24 cellular contexts compared by ENCODE assay signal in the genomic region with DNA sequence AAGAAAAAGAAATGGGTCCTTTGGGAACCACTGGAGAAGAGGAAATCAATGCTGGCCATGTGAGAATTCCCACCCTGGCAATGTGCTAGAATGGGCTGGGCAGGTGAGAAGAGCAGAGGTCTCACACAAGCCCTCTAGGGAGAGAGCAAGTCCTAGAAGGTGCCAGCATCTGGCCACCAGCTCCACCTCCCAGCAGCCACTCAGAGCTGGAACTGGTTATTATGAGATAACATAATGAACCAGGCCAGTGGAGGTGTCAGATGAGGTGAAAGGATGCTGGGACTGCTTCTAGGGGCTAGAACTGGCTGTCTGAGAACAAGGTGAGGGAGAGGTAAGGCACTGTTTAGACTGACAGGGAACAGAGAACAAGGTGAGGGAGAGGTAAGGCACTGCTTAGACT. TPM values are rescaled to one million over a fixed set of nuclear protein-coding genes. Genes with fewer than 3 reads are reported as not detected.
DNase-seq lines count a peak whose midpoint lies in the region; ATAC-seq and TF ChIP-seq lines count a peak whose summit lies in the region.
"Had no signal": no experiment of that assay in that cellular context is flagged by ENCODE, and none has a peak within 500 bp of the region (broad histone marks: within the 10 kb centered on the region; RNA-seq: fewer than 3 reads in every experiment).

No MANE protein-coding gene starts in this region.

- no peak for ATAC-seq in upper lobe of right lung

- no peak overlapping the region for H2BK12ac ChIP-seq in H9 (ENCODE audit: insufficient read length, low read depth, low read length)

- intact Hi-C loops in MCF 10A (cut with micrococcal nuclease) = no loop called here
- intact Hi-C loops in mammary epithelial cell (cut with micrococcal nuclease) = no loop called here
- intact Hi-C loops in spleen (cut with DNase I; ENCODE audit: low total_unique reads) = no loop called here
- intact Hi-C loops in upper lobe of right lung (cut with DNase I) = no loop called here

- DNase-seq in T-helper 1 cell (no peak), MCF 10A (ENCODE audit: unreplicated experiment) (no peak), mammary epithelial cell (no peak), H9 (no peak), spleen (peak; percentile 21), upper lobe of right lung (no peak), glutamatergic neuron (no peak)
- DNase-seq: Caco-2; CD4-positive, alpha-beta memory T cell; DMS 273 treated with DMSO at 0.1 percent for 48 hours; DMS79 treated with DMSO at 0.1 percent for 48 hours; IMR-90; MV-4-11; NCI-H1105 treated with DMSO at 0.1 percent for 48 hours; NCI-H2029 treated with DMSO at 0.1 percent for 48 hours; NCI-H226; NCI-H510A treated with DMSO at 0.1 percent for 48 hours; NCI-H748 treated with DMSO at 0.1 percent for 48 hours; PC-9; RPMI8226 had no signal

- CTCF ChIA-PET in MCF 10A (lab: Yijun Ruan, JAX) (interaction anchor here (3.5 kb wide), 1 partner anchor 15 kb away, joined by 12 read pairs; no protein-coding TSS in a partner anchor), mammary epithelial cell (lab: Charles Lee; ENCODE audit: low non-redundant PET) (no interaction called here)

- H3K56ac ChIP-seq in H9 (ENCODE audit: insufficient read length, low read depth, low read length) = no peak overlapping the region

- POLR2A ChIA-PET in MCF 10A (lab: Yijun Ruan, JAX) = no interaction called here

- peaks cover 37% of the 10 kb centered on the region for H3K36me3 Mint-ChIP-seq in T-helper 1 cell treated with Interleukin-12 subunit alpha and Interleukin-12 subunit beta and Interleukin-4 antibody, amounts not matched to agents 30 μg/mL and 1 μg/mL, for 36 hours (ENCODE audit: low read depth)
- H3K36me3 Mint-ChIP-seq in MCF 10A (ENCODE audit: insufficient read depth, unreplicated experiment) (peaks cover 63% of the 10 kb centered on the region), H9 (ENCODE audit: insufficient read depth in 1 of 3, low read depth in 3 of 3) (peaks cover 24 to 71% (median 70%) of the 10 kb centered on the region in 3 experiments; a peak in 6 of 7 replicates), glutamatergic neuron (ENCODE audit: unreplicated experiment) (peaks cover 4% of the 10 kb centered on the region)

- H3K23me2 ChIP-seq in H9 (ENCODE audit: insufficient read length, low read depth, low read length, poor library complexity, severe bottlenecking) = no peaks in the 10 kb centered on the region

- no peak overlapping the region for H4K5ac ChIP-seq in H9 (ENCODE audit: insufficient read length, low read depth, low read length)

- in situ Hi-C loops in mammary epithelial cell (cut with MboI; ENCODE audit: low sequenced_read_pairs in 2 of 2) = no loop called here

- H3K4me1 Mint-ChIP-seq in T-helper 1 cell treated with Interleukin-12 subunit alpha and Interleukin-12 subunit beta and Interleukin-4 antibody, amounts not matched to agents 30 μg/mL and 1 μg/mL, for 36 hours (ENCODE audit: low read depth) = peaks cover 4% of the 10 kb centered on the region
- H3K4me1 Mint-ChIP-seq in MCF 10A (ENCODE audit: insufficient read depth, unreplicated experiment) = peaks cover under 1% of the 10 kb centered on the region
- H3K4me1 Mint-ChIP-seq in H9 = no peaks in the 10 kb centered on the region
- peaks cover 2% of the 10 kb centered on the region for H3K4me1 Mint-ChIP-seq in glutamatergic neuron (ENCODE audit: low read depth, unreplicated experiment)
- H3K4me1 Mint-ChIP-seq: CD4-positive, alpha-beta memory T cell had no signal

- peaks cover 28% of the 10 kb centered on the region for H3K36me3 ChIP-seq in mammary epithelial cell (ENCODE audit: insufficient read depth, low read length)
- peaks cover 0 to 95% (median 74%) of the 10 kb centered on the region in 6 donors for H3K36me3 ChIP-seq in spleen
- peaks cover 70% of the 10 kb centered on the region for H3K36me3 ChIP-seq in upper lobe of right lung

- H3K79me2 ChIP-seq in mammary epithelial cell (ENCODE audit: insufficient read depth, low read length) (no peaks in the 10 kb centered on the region), H9 (ENCODE audit: insufficient read depth, low read length) (no peaks in the 10 kb centered on the region)

- H3K4me1 ChIP-seq in mammary epithelial cell (ENCODE audit: insufficient read depth, low read length) = no peaks in the 10 kb centered on the region
- H3K4me1 ChIP-seq in H9 (ENCODE audit: insufficient read depth, low read length) = no peaks in the 10 kb centered on the region
- H3K4me1 ChIP-seq in spleen = peaks cover 0 to 1% (median under 1%) of the 10 kb centered on the region in 6 donors
- H3K4me1 ChIP-seq in upper lobe of right lung = no peaks in the 10 kb centered on the region
- H3K4me1 ChIP-seq: Caco-2 had no signal

- no peak for TF ChIP-seq POLR2A in spleen (IDR thresholded peaks at IDR 0.05)

- no peaks in the 10 kb centered on the region for H3K9me3 Mint-ChIP-seq in T-helper 1 cell treated with Interleukin-12 subunit alpha and Interleukin-12 subunit beta and Interleukin-4 antibody, amounts not matched to agents 30 μg/mL and 1 μg/mL, for 36 hours
- H3K9me3 Mint-ChIP-seq in MCF 10A (ENCODE audit: unreplicated experiment) = no peaks in the 10 kb centered on the region
- no peaks in the 10 kb centered on the region for H3K9me3 Mint-ChIP-seq in H9
- no peaks in the 10 kb centered on the region for H3K9me3 Mint-ChIP-seq in glutamatergic neuron (ENCODE audit: unreplicated experiment)
- H3K9me3 Mint-ChIP-seq: CD4-positive, alpha-beta memory T cell had no signal

- H2AFZ ChIP-seq in mammary epithelial cell (ENCODE audit: low read depth, low read length) (no peak overlapping the region), H9 (ENCODE audit: low read length) (no peak overlapping the region)
- H2AFZ ChIP-seq: PC-9 had no signal

- no peak overlapping the region for H2AK5ac ChIP-seq in H9 (ENCODE audit: insufficient read length, low read length)

- H3K27ac ChIP-seq in mammary epithelial cell (ENCODE audit: insufficient read depth, low read depth, low read length) (no peak overlapping the region), H9 (ENCODE audit: insufficient read length, low read depth, low read length) (no peak overlapping the region), spleen (no peak overlapping the region), upper lobe of right lung (no peak overlapping the region)
- H3K27ac ChIP-seq: 22Rv1; BLaER1 treated with 17β-estradiol and CSF1 and Interleukin-3, amounts not matched to agents 10 nM and 100 nM; KMS-11; PC-9 had no signal

- no peak overlapping the region for H2BK15ac ChIP-seq in H9 (ENCODE audit: low read depth, low read length)

- no peaks in the 10 kb centered on the region for H3K79me1 ChIP-seq in H9 (ENCODE audit: insufficient read depth, low read depth, low read length, poor library complexity, severe bottlenecking)

- H3K23ac ChIP-seq in H9 (ENCODE audit: insufficient read length, low read depth, low read length) = no peak overlapping the region

- no peak overlapping the region for H3K4me3 ChIP-seq in mammary epithelial cell (replicated peaks in 1 of 3; ENCODE audit: insufficient read depth in 1 of 3, low read depth in 2 of 3, low read length in 3 of 3)
- H3K4me3 ChIP-seq in spleen = no peak overlapping the region
- no peak overlapping the region for H3K4me3 ChIP-seq in upper lobe of right lung
- H3K4me3 ChIP-seq: BLaER1 treated with 17β-estradiol and CSF1 and Interleukin-3, amounts not matched to agents 10 nM and 100 nM; PC-9 had no signal

- H4K20me1 ChIP-seq in mammary epithelial cell (ENCODE audit: insufficient read depth, low read length) = no peaks in the 10 kb centered on the region
- no peaks in the 10 kb centered on the region for H4K20me1 ChIP-seq in H9 (ENCODE audit: control insufficient read depth, insufficient read depth, insufficient read length)

- BruUV-seq in MCF 10A (replicated peaks; lab: Mats Ljungman, UMichigan) (no TSS peak), mammary epithelial cell (replicated peaks; lab: Mats Ljungman, UMichigan) (no TSS peak)

- no peak overlapping the region for H3K14ac ChIP-seq in H9 (ENCODE audit: insufficient read depth, low read length)

- no peaks in the 10 kb centered on the region for H3K27me3 Mint-ChIP-seq in T-helper 1 cell treated with Interleukin-12 subunit alpha and Interleukin-12 subunit beta and Interleukin-4 antibody, amounts not matched to agents 30 μg/mL and 1 μg/mL, for 36 hours (ENCODE audit: low read depth)
- H3K27me3 Mint-ChIP-seq in MCF 10A (ENCODE audit: insufficient read depth, unreplicated experiment) (no peaks in the 10 kb centered on the region), H9 (ENCODE audit: low read depth) (no peaks in the 10 kb centered on the region), glutamatergic neuron (ENCODE audit: unreplicated experiment) (peaks cover 3% of the 10 kb centered on the region)
- H3K27me3 Mint-ChIP-seq: CD4-positive, alpha-beta memory T cell had no signal

- dilution Hi-C loops in mammary epithelial cell (cut with HindIII; ENCODE audit: low sequenced_read_pairs) = no loop called here

- H3K4me3 Mint-ChIP-seq in T-helper 1 cell treated with Interleukin-12 subunit alpha and Interleukin-12 subunit beta and Interleukin-4 antibody, amounts not matched to agents 30 μg/mL and 1 μg/mL, for 36 hours = no peak overlapping the region
- no peak overlapping the region for H3K4me3 Mint-ChIP-seq in MCF 10A (ENCODE audit: unreplicated experiment)
- no peak overlapping the region for H3K4me3 Mint-ChIP-seq in H9
- no peak overlapping the region for H3K4me3 Mint-ChIP-seq in glutamatergic neuron (ENCODE audit: unreplicated experiment)
- H3K4me3 Mint-ChIP-seq: CD4-positive, alpha-beta memory T cell had no signal

- no peak overlapping the region for H3K4ac ChIP-seq in H9 (ENCODE audit: low read depth, low read length)

- H4K91ac ChIP-seq in H9 (ENCODE audit: insufficient read length, low read depth, low read length) = no peak overlapping the region

- H3K9ac ChIP-seq in mammary epithelial cell (ENCODE audit: insufficient read depth, low read length) (no peak overlapping the region), H9 (ENCODE audit: extremely low read depth, insufficient read length, low read length) (no peak overlapping the region)
- H3K9ac ChIP-seq: BLaER1 treated with 17β-estradiol and CSF1 and Interleukin-3, amounts not matched to agents 10 nM and 100 nM; KMS-11 had no signal

- TF ChIP-seq CTCF in MCF 10A (IDR thresholded peaks at IDR 0.05; ENCODE audit: unreplicated experiment) (no peak), mammary epithelial cell (conservative IDR thresholded peaks at IDR 0.05 in 1 of 2, IDR thresholded peaks at IDR 0.05 in 1 of 2; ENCODE audit: extremely low read depth in 1 of 2, insufficient read depth in 1 of 2, low read depth in 1 of 2, low read length in 2 of 2) (no peak), H9 (conservative IDR thresholded peaks at IDR 0.05) (no peak), spleen (IDR thresholded peaks at IDR 0.05 in 8 of 11, conservative IDR thresholded peaks at IDR 0.05 in 3 of 11) (no peak), upper lobe of right lung (IDR thresholded peaks at IDR 0.05) (no peak), glutamatergic neuron (IDR thresholded peaks at IDR 0.05; ENCODE audit: partially characterized antibody, unreplicated experiment) (no peak)

- H2BK5ac ChIP-seq in H9 (ENCODE audit: insufficient read length, low read length) = peak overlapping the region; percentile 60

- no peak overlapping the region for H4K8ac ChIP-seq in H9 (replicated peaks; ENCODE audit: insufficient read length, low read depth, low read length)

- H3K27ac Mint-ChIP-seq in T-helper 1 cell treated with Interleukin-12 subunit alpha and Interleukin-12 subunit beta and Interleukin-4 antibody, amounts not matched to agents 30 μg/mL and 1 μg/mL, for 36 hours = peak overlapping the region; percentile 65
- peak overlapping the region; percentile 11 for H3K27ac Mint-ChIP-seq in MCF 10A (ENCODE audit: low read depth, unreplicated experiment)
- H3K27ac Mint-ChIP-seq in H9 = no peak overlapping the region; a peak in 1 of 7 replicates
- no peak overlapping the region for H3K27ac Mint-ChIP-seq in glutamatergic neuron (ENCODE audit: unreplicated experiment)

- H3K27me3 ChIP-seq in mammary epithelial cell (ENCODE audit: insufficient read depth, low read length) (no peaks in the 10 kb centered on the region), H9 (ENCODE audit: insufficient read depth, low read length) (no peaks in the 10 kb centered on the region), spleen (replicated peaks in 1 of 7) (no peaks in the 10 kb centered on the region), upper lobe of right lung (no peaks in the 10 kb centered on the region)
- H3K27me3 ChIP-seq: BLaER1 treated with 17β-estradiol and CSF1 and Interleukin-3, amounts not matched to agents 10 nM and 100 nM had no signal

- H3K9me3 ChIP-seq in mammary epithelial cell (replicated peaks; ENCODE audit: insufficient read depth, low read length) (no peaks in the 10 kb centered on the region), H9 (ENCODE audit: control insufficient read depth, low read depth, low read length) (no peaks in the 10 kb centered on the region), spleen (no peaks in the 10 kb centered on the region), upper lobe of right lung (no peaks in the 10 kb centered on the region)
- H3K9me3 ChIP-seq: BLaER1 treated with 17β-estradiol and CSF1 and Interleukin-3, amounts not matched to agents 10 nM and 100 nM; Caco-2 had no signal

- H3T11ph ChIP-seq in H9 (ENCODE audit: low read length) = no peak overlapping the region

- no peak overlapping the region for H2BK120ac ChIP-seq in H9 (ENCODE audit: low read depth, low read length, poor library complexity, severe bottlenecking)

- H2BK20ac ChIP-seq in H9 (ENCODE audit: low read depth, low read length, poor library complexity, severe bottlenecking) = no peak overlapping the region

- H3K4me2 ChIP-seq in mammary epithelial cell (ENCODE audit: insufficient read depth, low read depth, low read length) (no peak overlapping the region), H9 (ENCODE audit: insufficient read depth, insufficient read length, low read length) (no peak overlapping the region)
- H3K4me2 ChIP-seq: BLaER1 treated with 17β-estradiol and CSF1 and Interleukin-3, amounts not matched to agents 10 nM and 100 nM; KMS-11; PC-9 had no signal

- no peak overlapping the region for H3K18ac ChIP-seq in H9 (ENCODE audit: insufficient read length, low read depth, low read length)

RNA-seq across cellular contexts. Expression of a gene that starts 29.3 kb away (rescaled TPM):
- total RNA-seq in MCF 10A (2022) (not detected in 2 replicates), mammary epithelial cell (under 1 TPM; 0.07 to 0.17 TPM), H9 (2021) (5.7 and 5.8 TPM in 2 replicates), spleen (1 to 10 TPM in 6 of 7 donors, under 1 TPM in 1; 0.60 to 1.7 (median 1.4) TPM), upper lobe of right lung (0.46 TPM), glutamatergic neuron (ENCODE audit: unreplicated experiment) (27.1 TPM)
- polyA plus RNA-seq in mammary epithelial cell (4.7 TPM), spleen (1 to 10 TPM in 1 of 3 donors, under 1 TPM in 2; 0.50 to 1.2 (median 0.70) TPM)
- polyA minus RNA-seq in mammary epithelial cell = 3.5 TPM
- total RNA-seq: Caco-2 had no signal

RNA-seq across cellular contexts. Expression of a gene that starts 44.3 kb away (rescaled TPM):
- total RNA-seq in MCF 10A (2022) (50.3 and 51.3 TPM in 2 replicates), mammary epithelial cell (10 to 100 TPM; 46.3 to 56.2 TPM), H9 (2021) (68.2 and 71.8 TPM in 2 replicates), spleen (10 to 100 TPM; 30.8 to 55.5 (median 40.7) TPM), upper lobe of right lung (43.0 TPM), glutamatergic neuron (ENCODE audit: unreplicated experiment) (175 TPM)
- polyA plus RNA-seq in mammary epithelial cell (37.5 TPM), spleen (10 to 100 TPM; 14.4 to 21.1 (median 18.1) TPM)
- 59.8 TPM for polyA minus RNA-seq in mammary epithelial cell

Comparison
In these comparisons a context has a peak if more than half of its experiments do, and no peak if none do; other contexts are left out.
1. H3K27ac Mint-ChIP-seq: peak in T-helper 1 cell treated with Interleukin-12 subunit alpha and Interleukin-12 subunit beta and Interleukin-4 antibody, amounts not matched to agents 30 μg/mL and 1 μg/mL, for 36 hours (single experiment) and MCF 10A (single experiment); none in H9 (0 of 3) and glutamatergic neuron (single experiment).